In the genomic region with DNA sequence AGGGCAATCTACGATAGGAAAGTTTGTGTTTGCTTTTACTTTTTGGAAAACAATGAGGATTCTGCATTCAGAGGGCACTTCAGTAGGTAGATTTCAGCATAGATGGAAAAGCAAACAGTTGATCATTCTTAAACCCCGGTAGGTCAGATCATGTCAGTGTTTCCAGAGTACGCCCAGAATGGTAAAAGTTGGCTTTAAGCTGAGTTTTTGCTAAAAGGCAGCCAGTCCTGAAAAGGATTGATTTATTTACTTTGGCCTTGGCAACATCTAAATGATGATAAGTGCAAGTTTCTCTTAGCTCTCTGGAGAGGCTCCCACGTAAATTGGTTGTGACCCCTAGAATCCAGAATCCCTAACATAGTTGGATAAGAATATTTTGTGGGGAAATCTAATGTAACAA, we compare ENCODE assay signal across 16 cellular contexts.
"Had no signal": no experiment of that assay in that cellular context is flagged by ENCODE, and none has a peak within 500 bp of the region (broad histone marks: within the 10 kb centered on the region; RNA-seq: fewer than 3 reads in every experiment).

No MANE protein-coding gene starts in this region.

- H3K4me3 ChIP-seq: smooth muscle cell had no signal

- DNase-seq: activated CD4-positive, alpha-beta memory T cell treated with anti-CD3 and anti-CD28 coated beads, Interleukin-2, amount 10 ng/mL, durations not matched to agents 7 days and 5 days; activated CD4-positive, alpha-beta T cell treated with anti-CD3 and anti-CD28 coated beads for 4 hours; activated gamma-delta T cell; activated T-cell treated with anti-CD3 and anti-CD28 coated beads, Interleukin-2, amount 50 U/mL, for 72 hours; amniotic stem cell; dermis blood vessel endothelial cell; effector memory CD8-positive, alpha-beta T cell; natural killer cell; stimulated activated naive CD8-positive, alpha-beta T cell treated with anti-CD3 and anti-CD28 coated beads, Interleukin-15, Interleukin-2, amounts not matched to agents 100 U/mL and 50 U/mL, for 24 hours had no signal

- FAIRE-seq: islet of Langerhans, TTC549, urothelium cell line had no signal

- H3K27ac ChIP-seq: epithelial cell of prostate had no signal

- ATAC-seq: activated naive CD4-positive, alpha-beta T cell treated with anti-CD3 and anti-CD28 coated beads, Interleukin-2, amount 50 U/mL, for 72 hours; activated T-cell treated with anti-CD3 and anti-CD28 coated beads, Interleukin-2, amount 50 U/mL, for 72 hours; effector memory CD8-positive, alpha-beta T cell; natural killer cell; stimulated activated naive CD8-positive, alpha-beta T cell treated with anti-CD3 and anti-CD28 coated beads, Interleukin-15, Interleukin-2, amounts not matched to agents 100 U/mL and 50 U/mL, for 24 hours; WTC11 had no signal
